11 cellular contexts compared by ENCODE assay signal in the genomic region with DNA sequence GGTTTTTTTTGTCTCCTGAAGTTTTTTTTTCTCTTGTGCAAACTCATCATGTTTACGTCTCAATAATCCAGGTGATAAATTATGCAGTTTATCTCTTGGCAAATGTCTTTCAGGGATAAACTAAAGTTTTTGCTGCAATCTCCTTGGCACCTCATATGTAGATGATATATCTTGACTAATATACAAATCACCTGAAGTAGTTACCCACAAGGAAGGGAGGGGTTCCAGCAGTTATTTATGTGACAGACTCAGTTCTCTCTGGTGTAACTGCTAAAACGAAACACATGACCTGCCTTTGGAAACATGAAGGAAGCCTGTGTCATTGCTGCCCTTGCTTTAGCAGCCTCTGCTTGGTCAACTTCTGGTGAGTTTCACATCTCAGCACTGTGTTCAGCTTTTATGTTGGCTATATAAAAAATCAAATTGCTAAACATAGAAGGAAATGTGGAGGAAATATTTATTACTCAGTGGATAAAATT. TPM values are rescaled to one million over a fixed set of nuclear protein-coding genes. Genes with fewer than 3 reads are reported as not detected.
DNase-seq lines count a peak whose midpoint lies in the region; ATAC-seq and TF ChIP-seq lines count a peak whose summit lies in the region.
"Had no signal": no experiment of that assay in that cellular context is flagged by ENCODE, and none has a peak within 500 bp of the region (broad histone marks: within the 10 kb centered on the region; RNA-seq: fewer than 3 reads in every experiment).

No MANE protein-coding gene starts in this region.

- 67 to 74% methylated on average over 2 of the region's 2 CpGs for WGBS in thyroid gland, 2 donors

- H3K9me3 Mint-ChIP-seq in progenitor cell of endocrine pancreas (ENCODE audit: low read depth), result no peaks in the 10 kb centered on the region

- H3K27ac ChIP-seq in fibroblast of lung (ENCODE audit: insufficient read depth, low read length) (no peak overlapping the region), thyroid gland (no peak overlapping the region)

- H3K9me3 ChIP-seq in fibroblast of lung (ENCODE audit: control insufficient read depth, insufficient read depth, low read depth, low read length) (no peaks in the 10 kb centered on the region), thyroid gland (no peaks in the 10 kb centered on the region)
- H3K9me3 ChIP-seq: heart left ventricle had no signal

- H3K4me2 ChIP-seq in fibroblast of lung (ENCODE audit: extremely low read depth, insufficient read depth, low read length), result no peak overlapping the region

- peaks cover 3% of the 10 kb centered on the region for H3K36me3 ChIP-seq in fibroblast of lung (ENCODE audit: control insufficient read depth, insufficient read depth, low read length)
- no peaks in the 10 kb centered on the region for H3K36me3 ChIP-seq in thyroid gland

- peaks cover 6% of the 10 kb centered on the region for H3K4me1 Mint-ChIP-seq in progenitor cell of endocrine pancreas (ENCODE audit: low read depth)

- ATAC-seq in left colon, result no peak

- H3K4me3 ChIP-seq in fibroblast of lung (replicated peaks in 1 of 4; ENCODE audit: control extremely low read depth in 1 of 4, insufficient read depth in 1 of 4, low read depth in 3 of 4, low read length in 4 of 4) (no peak overlapping the region), thyroid gland (replicated peaks in 1 of 3) (no peak overlapping the region)
- H3K4me3 ChIP-seq: heart left ventricle had no signal

- no peaks in the 10 kb centered on the region for H3K79me2 ChIP-seq in fibroblast of lung (ENCODE audit: control insufficient read depth, insufficient read depth, low read length)

- no peaks in the 10 kb centered on the region for H3K27me3 ChIP-seq in fibroblast of lung (ENCODE audit: control insufficient read depth, insufficient read depth, low read length)
- no peaks in the 10 kb centered on the region for H3K27me3 ChIP-seq in thyroid gland
- H3K27me3 ChIP-seq: heart left ventricle had no signal

- H3K9ac ChIP-seq in fibroblast of lung (ENCODE audit: insufficient read depth, low read length), result no peak overlapping the region

- intact Hi-C loops in thyroid gland (cut with DNase I) (no loop called here), left colon (cut with DNase I, micrococcal nuclease) (no loop called here)

- no peak overlapping the region for H3K4me3 Mint-ChIP-seq in progenitor cell of endocrine pancreas (ENCODE audit: low read depth)

- DNase-seq in GM03348 (ENCODE audit: low spot score) (peak; percentile 63), NOMO-1 treated with DMSO at 0.1 percent for 48 hours (lab: John Stamatoyannopoulos, UW; ENCODE audit: unreplicated experiment) (peak; percentile 80), fibroblast of lung (ENCODE audit: low read depth in 2 of 2) (peak; percentile 8 to 43), progenitor cell of endocrine pancreas (ENCODE audit: low spot score, unreplicated experiment) (no peak), anterior cingulate cortex (lab: John Stamatoyannopoulos, UW) (no peak), thyroid gland (no peak), left colon (no peak)
- DNase-seq in activated naive CD4-positive, alpha-beta T cell treated with anti-CD3 and anti-CD28 coated beads, Interleukin-2, amount 50 U/mL, for 16 hours, result no peak
- DNase-seq: DMS53, heart left ventricle, T-helper 1 cell had no signal

- no peak for TF ChIP-seq POLR2A in thyroid gland (IDR thresholded peaks at IDR 0.05)

- TF ChIP-seq CTCF in fibroblast of lung (conservative IDR thresholded peaks at IDR 0.05 in 1 of 2, IDR thresholded peaks at IDR 0.05 in 1 of 2; ENCODE audit: low read depth in 1 of 2, low read length in 2 of 2) (no peak), progenitor cell of endocrine pancreas (IDR thresholded peaks at IDR 0.05; ENCODE audit: unreplicated experiment) (no peak), thyroid gland (IDR thresholded peaks at IDR 0.05) (no peak)

- H3K27ac Mint-ChIP-seq in progenitor cell of endocrine pancreas, result peak overlapping the region; percentile 57

- no peaks in the 10 kb centered on the region for H3K27me3 Mint-ChIP-seq in progenitor cell of endocrine pancreas

- H3K36me3 Mint-ChIP-seq in progenitor cell of endocrine pancreas (ENCODE audit: insufficient read depth), result peaks cover 2% of the 10 kb centered on the region

- H4K20me1 ChIP-seq in fibroblast of lung (ENCODE audit: control insufficient read depth, extremely low read depth, insufficient read depth, low read length), result no peaks in the 10 kb centered on the region

- H3K4me1 ChIP-seq in fibroblast of lung (ENCODE audit: control insufficient read depth, extremely low read depth, insufficient read depth, low read length) (peaks cover 2% of the 10 kb centered on the region), thyroid gland (no peaks in the 10 kb centered on the region)

- no peak overlapping the region for H2AFZ ChIP-seq in fibroblast of lung (ENCODE audit: low read length)

RNA-seq across cellular contexts. Expression of a gene that starts 39.3 kb away (rescaled TPM):
- total RNA-seq in fibroblast of lung, result 2.1 and 3.0 TPM in 2 replicates
- polyA plus RNA-seq in fibroblast of lung, result 0.75 and 1.1 TPM in 2 replicates
- polyA plus RNA-seq in fibroblast of lung (2012), result 0.56 and 0.58 TPM in 2 replicates
- 4.6 and 5.6 TPM in 2 replicates for polyA minus RNA-seq in fibroblast of lung (ENCODE audit: low replicate concordance)
- 51.1 and 55.3 TPM in 2 replicates for total RNA-seq in progenitor cell of endocrine pancreas
- 10 to 100 TPM in 2 of 4 donors, 1 to 10 TPM in 2; 8.3 to 11.2 (median 9.6) TPM for total RNA-seq in thyroid gland
- 1 to 10 TPM; 8.7 to 9.5 TPM for total RNA-seq in left colon

Comparison
In these comparisons a context has a peak if more than half of its experiments do, and no peak if none do; other contexts are left out.
1. DNase-seq: peak in GM03348 (single experiment), NOMO-1 treated with DMSO at 0.1 percent for 48 hours (single experiment) and fibroblast of lung (2 of 2); none in progenitor cell of endocrine pancreas (single experiment), anterior cingulate cortex (0 of 58), activated naive CD4-positive, alpha-beta T cell treated with anti-CD3 and anti-CD28 coated beads, Interleukin-2, amount 50 U/mL, for 16 hours (single experiment), thyroid gland (0 of 2) and left colon (0 of 2).